ENCODE assay signal across 1 cellular context in genomic region chr5:127031147-127031862, GRCh38.
A peak's percentile ranks its signal among the peaks of the same experiment; 100 is the strongest.
TF ChIP-seq lines count a peak whose summit lies in the region.

No MANE protein-coding gene starts in this region.

TF ChIP-seq in K562, 482 proteins besides CTCF, POLR2A, EP300 and RAD21 (continues in another document):
- TF ChIP-seq ADNP (tag; IDR thresholded peaks at IDR 0.05) (no peak), E2F1 (CRISPR knock-in tag; IDR thresholded peaks at IDR 0.05) (0 out of 2 replicates have a peak, but pooled peaks have one; percentile 61), TBL1XR1 (IDR thresholded peaks at IDR 0.05; ENCODE audit: low read length in 2 of 2) (no peak), NFE2L1 (tag; IDR thresholded peaks at IDR 0.05; ENCODE audit: borderline replicate concordance, low read depth) (no peak), EGR1 (conservative IDR thresholded peaks at IDR 0.05) (no peak), E2F8 (IDR thresholded peaks at IDR 0.05; ENCODE audit: low read depth, partially characterized antibody) (no peak), MCM3 (IDR thresholded peaks at IDR 0.05) (no peak), SREBF1 (IDR thresholded peaks at IDR 0.05; ENCODE audit: borderline replicate concordance, low read depth, low read length) (no peak), MED1 (CRISPR knock-in tag; IDR thresholded peaks at IDR 0.05; ENCODE audit: borderline replicate concordance) (no peak), ARNT (IDR thresholded peaks at IDR 0.05) (no peak), ZBTB12 (CRISPR knock-in tag; IDR thresholded peaks at IDR 0.05) (no peak), ZMIZ1 (IDR thresholded peaks at IDR 0.05; ENCODE audit: low read depth in 2 of 2, low read length in 2 of 2) (peak in 1 of 2 experiments; percentile 0; a peak in 1 of 4 replicates), ZBTB11 (CRISPR knock-in tag; IDR thresholded peaks at IDR 0.05) (0 out of 6 replicates have a peak, but pooled peaks of 1 of the 3 experiments have one; percentile 7), SPI1 (IDR thresholded peaks at IDR 0.05; ENCODE audit: borderline replicate concordance, low read depth, low read length) (no peak), PHTF2 (CRISPR knock-in tag; IDR thresholded peaks at IDR 0.05) (no peak), SNRNP70 (optimal IDR thresholded peaks at IDR 0.05; ENCODE audit: low read depth, low read length) (no peak), POLR3G (IDR thresholded peaks at IDR 0.05; ENCODE audit: extremely low read depth, insufficient read length, insufficient replicate concordance) (no peak), FOXK2 (conservative IDR thresholded peaks at IDR 0.05 in 1 of 2, IDR thresholded peaks at IDR 0.05 in 1 of 2; ENCODE audit: low read depth in 2 of 2) (0 out of 4 replicates have a peak, but pooled peaks of 1 of the 2 experiments have one; percentile 19), ZSCAN32 (CRISPR knock-in tag; IDR thresholded peaks at IDR 0.05) (no peak), ETS2 (tag; IDR thresholded peaks at IDR 0.05; ENCODE audit: borderline replicate concordance, poor library complexity, severe bottlenecking) (no peak), GATAD2A (IDR thresholded peaks at IDR 0.05) (no peak), PHF20 (IDR thresholded peaks at IDR 0.05; ENCODE audit: partially characterized antibody) (no peak)
- TF ChIP-seq, protein P1, sequence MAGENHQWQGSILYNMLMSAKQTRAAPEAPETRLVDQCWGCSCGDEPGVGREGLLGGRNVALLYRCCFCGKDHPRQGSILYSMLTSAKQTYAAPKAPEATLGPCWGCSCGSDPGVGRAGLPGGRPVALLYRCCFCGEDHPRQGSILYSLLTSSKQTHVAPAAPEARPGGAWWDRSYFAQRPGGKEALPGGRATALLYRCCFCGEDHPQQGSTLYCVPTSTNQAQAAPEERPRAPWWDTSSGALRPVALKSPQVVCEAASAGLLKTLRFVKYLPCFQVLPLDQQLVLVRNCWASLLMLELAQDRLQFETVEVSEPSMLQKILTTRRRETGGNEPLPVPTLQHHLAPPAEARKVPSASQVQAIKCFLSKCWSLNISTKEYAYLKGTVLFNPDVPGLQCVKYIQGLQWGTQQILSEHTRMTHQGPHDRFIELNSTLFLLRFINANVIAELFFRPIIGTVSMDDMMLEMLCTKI (IDR thresholded peaks at IDR 0.05; ENCODE audit: partially characterized antibody): no peak
- TF ChIP-seq, protein P2, sequence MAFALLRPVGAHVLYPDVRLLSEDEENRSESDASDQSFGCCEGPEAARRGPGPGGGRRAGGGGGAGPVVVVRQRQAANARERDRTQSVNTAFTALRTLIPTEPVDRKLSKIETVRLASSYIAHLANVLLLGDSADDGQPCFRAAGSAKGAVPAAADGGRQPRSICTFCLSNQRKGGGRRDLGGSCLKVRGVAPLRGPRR (CRISPR knock-in tag; IDR thresholded peaks at IDR 0.05): no peak
- TF ChIP-seq, protein P3, sequence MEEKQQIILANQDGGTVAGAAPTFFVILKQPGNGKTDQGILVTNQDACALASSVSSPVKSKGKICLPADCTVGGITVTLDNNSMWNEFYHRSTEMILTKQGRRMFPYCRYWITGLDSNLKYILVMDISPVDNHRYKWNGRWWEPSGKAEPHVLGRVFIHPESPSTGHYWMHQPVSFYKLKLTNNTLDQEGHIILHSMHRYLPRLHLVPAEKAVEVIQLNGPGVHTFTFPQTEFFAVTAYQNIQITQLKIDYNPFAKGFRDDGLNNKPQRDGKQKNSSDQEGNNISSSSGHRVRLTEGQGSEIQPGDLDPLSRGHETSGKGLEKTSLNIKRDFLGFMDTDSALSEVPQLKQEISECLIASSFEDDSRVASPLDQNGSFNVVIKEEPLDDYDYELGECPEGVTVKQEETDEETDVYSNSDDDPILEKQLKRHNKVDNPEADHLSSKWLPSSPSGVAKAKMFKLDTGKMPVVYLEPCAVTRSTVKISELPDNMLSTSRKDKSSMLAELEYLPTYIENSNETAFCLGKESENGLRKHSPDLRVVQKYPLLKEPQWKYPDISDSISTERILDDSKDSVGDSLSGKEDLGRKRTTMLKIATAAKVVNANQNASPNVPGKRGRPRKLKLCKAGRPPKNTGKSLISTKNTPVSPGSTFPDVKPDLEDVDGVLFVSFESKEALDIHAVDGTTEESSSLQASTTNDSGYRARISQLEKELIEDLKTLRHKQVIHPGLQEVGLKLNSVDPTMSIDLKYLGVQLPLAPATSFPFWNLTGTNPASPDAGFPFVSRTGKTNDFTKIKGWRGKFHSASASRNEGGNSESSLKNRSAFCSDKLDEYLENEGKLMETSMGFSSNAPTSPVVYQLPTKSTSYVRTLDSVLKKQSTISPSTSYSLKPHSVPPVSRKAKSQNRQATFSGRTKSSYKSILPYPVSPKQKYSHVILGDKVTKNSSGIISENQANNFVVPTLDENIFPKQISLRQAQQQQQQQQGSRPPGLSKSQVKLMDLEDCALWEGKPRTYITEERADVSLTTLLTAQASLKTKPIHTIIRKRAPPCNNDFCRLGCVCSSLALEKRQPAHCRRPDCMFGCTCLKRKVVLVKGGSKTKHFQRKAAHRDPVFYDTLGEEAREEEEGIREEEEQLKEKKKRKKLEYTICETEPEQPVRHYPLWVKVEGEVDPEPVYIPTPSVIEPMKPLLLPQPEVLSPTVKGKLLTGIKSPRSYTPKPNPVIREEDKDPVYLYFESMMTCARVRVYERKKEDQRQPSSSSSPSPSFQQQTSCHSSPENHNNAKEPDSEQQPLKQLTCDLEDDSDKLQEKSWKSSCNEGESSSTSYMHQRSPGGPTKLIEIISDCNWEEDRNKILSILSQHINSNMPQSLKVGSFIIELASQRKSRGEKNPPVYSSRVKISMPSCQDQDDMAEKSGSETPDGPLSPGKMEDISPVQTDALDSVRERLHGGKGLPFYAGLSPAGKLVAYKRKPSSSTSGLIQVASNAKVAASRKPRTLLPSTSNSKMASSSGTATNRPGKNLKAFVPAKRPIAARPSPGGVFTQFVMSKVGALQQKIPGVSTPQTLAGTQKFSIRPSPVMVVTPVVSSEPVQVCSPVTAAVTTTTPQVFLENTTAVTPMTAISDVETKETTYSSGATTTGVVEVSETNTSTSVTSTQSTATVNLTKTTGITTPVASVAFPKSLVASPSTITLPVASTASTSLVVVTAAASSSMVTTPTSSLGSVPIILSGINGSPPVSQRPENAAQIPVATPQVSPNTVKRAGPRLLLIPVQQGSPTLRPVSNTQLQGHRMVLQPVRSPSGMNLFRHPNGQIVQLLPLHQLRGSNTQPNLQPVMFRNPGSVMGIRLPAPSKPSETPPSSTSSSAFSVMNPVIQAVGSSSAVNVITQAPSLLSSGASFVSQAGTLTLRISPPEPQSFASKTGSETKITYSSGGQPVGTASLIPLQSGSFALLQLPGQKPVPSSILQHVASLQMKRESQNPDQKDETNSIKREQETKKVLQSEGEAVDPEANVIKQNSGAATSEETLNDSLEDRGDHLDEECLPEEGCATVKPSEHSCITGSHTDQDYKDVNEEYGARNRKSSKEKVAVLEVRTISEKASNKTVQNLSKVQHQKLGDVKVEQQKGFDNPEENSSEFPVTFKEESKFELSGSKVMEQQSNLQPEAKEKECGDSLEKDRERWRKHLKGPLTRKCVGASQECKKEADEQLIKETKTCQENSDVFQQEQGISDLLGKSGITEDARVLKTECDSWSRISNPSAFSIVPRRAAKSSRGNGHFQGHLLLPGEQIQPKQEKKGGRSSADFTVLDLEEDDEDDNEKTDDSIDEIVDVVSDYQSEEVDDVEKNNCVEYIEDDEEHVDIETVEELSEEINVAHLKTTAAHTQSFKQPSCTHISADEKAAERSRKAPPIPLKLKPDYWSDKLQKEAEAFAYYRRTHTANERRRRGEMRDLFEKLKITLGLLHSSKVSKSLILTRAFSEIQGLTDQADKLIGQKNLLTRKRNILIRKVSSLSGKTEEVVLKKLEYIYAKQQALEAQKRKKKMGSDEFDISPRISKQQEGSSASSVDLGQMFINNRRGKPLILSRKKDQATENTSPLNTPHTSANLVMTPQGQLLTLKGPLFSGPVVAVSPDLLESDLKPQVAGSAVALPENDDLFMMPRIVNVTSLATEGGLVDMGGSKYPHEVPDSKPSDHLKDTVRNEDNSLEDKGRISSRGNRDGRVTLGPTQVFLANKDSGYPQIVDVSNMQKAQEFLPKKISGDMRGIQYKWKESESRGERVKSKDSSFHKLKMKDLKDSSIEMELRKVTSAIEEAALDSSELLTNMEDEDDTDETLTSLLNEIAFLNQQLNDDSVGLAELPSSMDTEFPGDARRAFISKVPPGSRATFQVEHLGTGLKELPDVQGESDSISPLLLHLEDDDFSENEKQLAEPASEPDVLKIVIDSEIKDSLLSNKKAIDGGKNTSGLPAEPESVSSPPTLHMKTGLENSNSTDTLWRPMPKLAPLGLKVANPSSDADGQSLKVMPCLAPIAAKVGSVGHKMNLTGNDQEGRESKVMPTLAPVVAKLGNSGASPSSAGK (IDR thresholded peaks at IDR 0.05): peak; percentile 34; the same call in 1 of the 2 replicates
